In genomic region chr11:100830295-100830694, GRCh38 we compare ENCODE assay signal across 1 cellular context.
TF ChIP-seq lines count a peak whose summit lies in the region.

No MANE protein-coding gene starts in this region.

TF ChIP-seq in WTC11, 78 proteins besides CTCF, POLR2A, EP300 and RAD21 (continued from another document):
- no peak for TF ChIP-seq ARID4B (CRISPR knock-in tag; IDR thresholded peaks at IDR 0.05; ENCODE audit: borderline replicate concordance)
- no peak for TF ChIP-seq NR3C1 (CRISPR knock-in tag; conservative IDR thresholded peaks at IDR 0.05; ENCODE audit: low read depth)
